Comparison of ENCODE assay signal across 8 cellular contexts in genomic region chr2:76197842-76198448, GRCh38.
DNase-seq lines count a peak whose midpoint lies in the region; ATAC-seq and TF ChIP-seq lines count a peak whose summit lies in the region.

No MANE protein-coding gene starts in this region.

- no peaks in the 10 kb centered on the region for H3K79me2 ChIP-seq in PC-9 (ENCODE audit: low read depth)

- CTCF ChIA-PET in BJ (lab: Yijun Ruan, JAX), result interaction anchor here (0.6 to 1.7 kb wide), 9 partner anchors 8 to 403 kb away, joined by 3 to 6 read pairs (median 3); no protein-coding TSS in a partner anchor
- CTCF ChIA-PET in PC-9 (lab: Charles Lee), result no interaction called here

- no peaks in the 10 kb centered on the region for H3F3A ChIP-seq in PC-9 (ENCODE audit: insufficient read depth, low read depth)

- H3K36me3 Mint-ChIP-seq in stimulated activated effector memory CD8-positive, alpha-beta T cell treated with anti-CD3 and anti-CD28 coated beads, Interleukin-12 subunit alpha, Interleukin-12 subunit beta, amount 100 ng/mL, for 72 hours, result no peaks in the 10 kb centered on the region

- no peaks in the 10 kb centered on the region for H3K4me1 Mint-ChIP-seq in stimulated activated effector memory CD8-positive, alpha-beta T cell treated with anti-CD3 and anti-CD28 coated beads, Interleukin-12 subunit alpha, Interleukin-12 subunit beta, amount 100 ng/mL, for 72 hours

- H3K27ac ChIP-seq in PC-9 (no peak overlapping the region), body of pancreas (no peak overlapping the region)

- peaks cover 4% of the 10 kb centered on the region for H3K9me3 Mint-ChIP-seq in stimulated activated effector memory CD8-positive, alpha-beta T cell treated with anti-CD3 and anti-CD28 coated beads, Interleukin-12 subunit alpha, Interleukin-12 subunit beta, amount 100 ng/mL, for 72 hours

- ATAC-seq in HG03342 (IDR thresholded peaks at IDR 0.05; ENCODE audit: unreplicated experiment), result peak; percentile 69
- no peak for ATAC-seq in body of pancreas
- no peak for ATAC-seq in stimulated activated effector memory CD8-positive, alpha-beta T cell treated with anti-CD3 and anti-CD28 coated beads, Interleukin-12 subunit alpha, Interleukin-12 subunit beta, amount 100 ng/mL, for 72 hours
- no peak for ATAC-seq in GM21717 (IDR thresholded peaks at IDR 0.05; ENCODE audit: unreplicated experiment)

- WGBS in body of pancreas, 2 donors, result 15 to 17% methylated on average over 7 of the region's 7 CpGs

- H3K27ac Mint-ChIP-seq in stimulated activated effector memory CD8-positive, alpha-beta T cell treated with anti-CD3 and anti-CD28 coated beads, Interleukin-12 subunit alpha, Interleukin-12 subunit beta, amount 100 ng/mL, for 72 hours, result no peak overlapping the region

- peak; percentile 0 for DNase-seq in BJ (ENCODE audit: low read depth)
- peak in 1 of 2 experiments; percentile 23 for DNase-seq in PC-9
- DNase-seq in body of pancreas, result peak; percentile 61 to 76 (median 69)
- DNase-seq in left kidney (ENCODE audit: low read depth, low spot score), result peak; percentile 87
- peak; percentile 3 to 53 for DNase-seq in stimulated activated effector memory CD8-positive, alpha-beta T cell treated with anti-CD3 and anti-CD28 coated beads, Interleukin-12 subunit alpha, Interleukin-12 subunit beta, amount 100 ng/mL, for 72 hours (ENCODE audit: low spot score in 2 of 2)

- H3K36me3 ChIP-seq in BJ (ENCODE audit: control insufficient read depth, insufficient read depth, low read length), result no peaks in the 10 kb centered on the region
- H3K36me3 ChIP-seq in PC-9 (ENCODE audit: low read depth), result no peaks in the 10 kb centered on the region
- no peaks in the 10 kb centered on the region for H3K36me3 ChIP-seq in body of pancreas (replicated peaks in 1 of 2; ENCODE audit: insufficient read depth in 1 of 2, low read depth in 2 of 2)

- H3K4me1 ChIP-seq in PC-9 (replicated peaks; ENCODE audit: insufficient read depth) (no peaks in the 10 kb centered on the region), body of pancreas (peaks cover 8% of the 10 kb centered on the region)

- BruUV-seq in PC-9 (replicated peaks; lab: Mats Ljungman, UMichigan), result no TSS peak

- TF ChIP-seq POLR2A in body of pancreas (IDR thresholded peaks at IDR 0.05), result no peak

- H3K27me3 ChIP-seq in BJ (ENCODE audit: control insufficient read depth, insufficient read depth, low read length), result no peaks in the 10 kb centered on the region
- H3K27me3 ChIP-seq in PC-9 (ENCODE audit: insufficient read depth, low read depth), result no peaks in the 10 kb centered on the region
- H3K27me3 ChIP-seq in body of pancreas, result no peaks in the 10 kb centered on the region

- H3K9me3 ChIP-seq in PC-9 (ENCODE audit: insufficient read depth, low read depth) (no peaks in the 10 kb centered on the region), body of pancreas (no peaks in the 10 kb centered on the region)

- POLR2A ChIA-PET in BJ (lab: Charles Lee), result no interaction called here
- POLR2A ChIA-PET in PC-9 (lab: Charles Lee; ENCODE audit: unreplicated experiment), result no interaction called here

- no peak overlapping the region for H3K4me2 ChIP-seq in PC-9

- no peak overlapping the region for H3K4me3 Mint-ChIP-seq in stimulated activated effector memory CD8-positive, alpha-beta T cell treated with anti-CD3 and anti-CD28 coated beads, Interleukin-12 subunit alpha, Interleukin-12 subunit beta, amount 100 ng/mL, for 72 hours

- H3K4me3 ChIP-seq in BJ (ENCODE audit: low read depth, low read length), result no peak overlapping the region
- no peak overlapping the region for H3K4me3 ChIP-seq in GM12875 (ENCODE audit: low read depth, low read length)
- no peak overlapping the region for H3K4me3 ChIP-seq in PC-9
- no peak overlapping the region for H3K4me3 ChIP-seq in body of pancreas

- no peak overlapping the region for H2AFZ ChIP-seq in PC-9

- TF ChIP-seq CTCF in BJ (IDR thresholded peaks at IDR 0.05; ENCODE audit: insufficient read depth, low read depth, low read length), result peak; percentile 74
- TF ChIP-seq CTCF in GM12875 (IDR thresholded peaks at IDR 0.05; ENCODE audit: borderline replicate concordance, insufficient read depth, low read depth, low read length), result peak; percentile 61; the same call in 1 of the 2 replicates
- peak; percentile 89 for TF ChIP-seq CTCF in PC-9 (conservative IDR thresholded peaks at IDR 0.05)
- peak; percentile 37 to 76 (median 56) for TF ChIP-seq CTCF in body of pancreas (IDR thresholded peaks at IDR 0.05)

- no peaks in the 10 kb centered on the region for H3K9me2 ChIP-seq in PC-9 (ENCODE audit: insufficient read depth)

- H4K20me1 ChIP-seq in PC-9 (ENCODE audit: insufficient read depth), result no peaks in the 10 kb centered on the region

- intact Hi-C loops in PC-9 (cut with micrococcal nuclease; ENCODE audit: unreplicated experiment) (loop anchor here (10.0 kb wide), 1 partner anchor 407 kb away; no protein-coding TSS in a partner anchor), body of pancreas (cut with DNase I) (no loop called here)
